In genomic region chr11:48036011-48036410, GRCh38 we compare ENCODE assay signal across 1 cellular context.
TF ChIP-seq lines count a peak whose summit lies in the region.

No MANE protein-coding gene starts in this region.

TF ChIP-seq in IMR-90, 13 proteins besides CTCF, POLR2A, EP300 and RAD21 (continued from another document):
- TF ChIP-seq ELK1 (IDR thresholded peaks at IDR 0.05; ENCODE audit: borderline replicate concordance, low read depth, low read length): no peak
- TF ChIP-seq MXI1 (IDR thresholded peaks at IDR 0.05; ENCODE audit: borderline replicate concordance, low read depth, low read length): no peak
TF ChIP-seq in IMR-90: peak in this region for 0.
